Comparison of ENCODE assay signal across 8 cellular contexts in genomic region chr17:77959926-77960521, GRCh38. TPM values are rescaled to one million over a fixed set of nuclear protein-coding genes. Genes with fewer than 3 reads are reported as not detected.
DNase-seq lines count a peak whose midpoint lies in the region; ATAC-seq and TF ChIP-seq lines count a peak whose summit lies in the region.

No MANE protein-coding gene starts in this region.

- no peak for ATAC-seq in HG03460 (IDR thresholded peaks at IDR 0.05; ENCODE audit: unreplicated experiment)

- H3K9me3 Mint-ChIP-seq in activated naive CD8-positive, alpha-beta T cell treated with anti-CD3 and anti-CD28 coated beads for 36 hours: no peaks in the 10 kb centered on the region

- peak overlapping the region; percentile 80 for H3K4me3 ChIP-seq in iPS-18c (ENCODE audit: insufficient read depth, low read depth, low read length)

- CTCF ChIA-PET in GM10248 (lab: Yijun Ruan, JAX): no interaction called here

- peak overlapping the region; percentile 94 for H3K27ac Mint-ChIP-seq in activated naive CD8-positive, alpha-beta T cell treated with anti-CD3 and anti-CD28 coated beads for 36 hours

- DNase-seq in DMS79 treated with DMSO at 0.1 percent for 48 hours (lab: John Stamatoyannopoulos, UW) (peak; percentile 57), NCI-H2171 treated with DMSO at 0.1 percent for 48 hours (lab: John Stamatoyannopoulos, UW) (peak; percentile 71), epidermal melanocyte (ENCODE audit: insufficient read length, low spot score) (no peak), GM10248 (ENCODE audit: extremely low spot score) (no peak)
- DNase-seq in activated naive CD8-positive, alpha-beta T cell treated with anti-CD3 and anti-CD28 coated beads for 36 hours: peak; percentile 54
- DNase-seq in stimulated activated CD4-positive, alpha-beta T cell treated with anti-CD3 and anti-CD28 coated beads, Interleukin-15, amount 100 ng/mL, for 24 hours: peak; percentile 45

- H3K4me3 Mint-ChIP-seq in activated naive CD8-positive, alpha-beta T cell treated with anti-CD3 and anti-CD28 coated beads for 36 hours: peak overlapping the region; percentile 95

- TF ChIP-seq CTCF in GM10248 (IDR thresholded peaks at IDR 0.05; ENCODE audit: control extremely low read depth, extremely low read depth, low read depth, missing control alignments): no peak

- peaks cover 3% of the 10 kb centered on the region for H3K27me3 Mint-ChIP-seq in activated naive CD8-positive, alpha-beta T cell treated with anti-CD3 and anti-CD28 coated beads for 36 hours

- POLR2A ChIA-PET in GM10248 (lab: Yijun Ruan, JAX): no interaction called here

- H3K9me3 ChIP-seq in iPS-18c (ENCODE audit: control insufficient read depth, insufficient read depth, low read length): no peaks in the 10 kb centered on the region

- peaks cover 6% of the 10 kb centered on the region for H3K36me3 Mint-ChIP-seq in activated naive CD8-positive, alpha-beta T cell treated with anti-CD3 and anti-CD28 coated beads for 36 hours

- peaks cover 48% of the 10 kb centered on the region for H3K4me1 Mint-ChIP-seq in activated naive CD8-positive, alpha-beta T cell treated with anti-CD3 and anti-CD28 coated beads for 36 hours

RNA-seq across cellular contexts. Expression of gene TNRC6C, which starts 1.5 kb away (rescaled TPM):
- total RNA-seq in activated naive CD8-positive, alpha-beta T cell treated with anti-CD3 and anti-CD28 coated beads for 36 hours: 10 to 100 TPM; 16.2 to 19.2 TPM

Comparison
In these comparisons a context has a peak if more than half of its experiments do, and no peak if none do; other contexts are left out.
1. DNase-seq: peak in DMS79 treated with DMSO at 0.1 percent for 48 hours (single experiment), NCI-H2171 treated with DMSO at 0.1 percent for 48 hours (single experiment), activated naive CD8-positive, alpha-beta T cell treated with anti-CD3 and anti-CD28 coated beads for 36 hours (single experiment) and stimulated activated CD4-positive, alpha-beta T cell treated with anti-CD3 and anti-CD28 coated beads, Interleukin-15, amount 100 ng/mL, for 24 hours (single experiment); none in epidermal melanocyte (single experiment) and GM10248 (single experiment).